In the genomic region with DNA sequence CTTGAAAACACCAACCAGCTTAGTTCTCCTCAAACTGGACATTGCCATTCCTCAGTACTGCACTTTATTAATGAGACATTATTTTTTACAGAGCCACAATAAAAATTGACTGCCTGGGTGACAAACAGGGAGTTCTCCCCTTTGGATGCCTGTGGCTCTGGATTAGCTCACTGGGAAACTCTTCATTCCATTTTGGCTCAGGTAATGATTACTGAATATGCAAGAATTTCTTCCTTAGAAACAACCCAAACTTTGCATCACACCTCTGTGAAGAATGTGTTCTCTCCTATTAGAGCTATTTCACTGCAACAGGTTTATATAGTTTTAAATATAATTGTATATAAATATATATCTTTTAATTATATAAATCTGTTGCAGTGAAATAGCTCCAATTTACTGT, we compare ENCODE assay signal across 21 cellular contexts.
DNase-seq lines count a peak whose midpoint lies in the region; ATAC-seq, FAIRE-seq and TF ChIP-seq lines count a peak whose summit lies in the region.
"Had no signal": no experiment of that assay in that cellular context is flagged by ENCODE, and none has a peak within 500 bp of the region (broad histone marks: within the 10 kb centered on the region; RNA-seq: fewer than 3 reads in every experiment).

No MANE protein-coding gene starts in this region.

- no TSS peak for BruUV-seq in HCT116 (replicated peaks; lab: Mats Ljungman, UMichigan)

- H3K27ac Mint-ChIP-seq in astrocyte (ENCODE audit: unreplicated experiment) (no peak overlapping the region), type B pancreatic cell (no peak overlapping the region)
- H3K27ac Mint-ChIP-seq: CD4-positive, alpha-beta memory T cell had no signal

- H3K27me3 Mint-ChIP-seq in astrocyte (ENCODE audit: low read depth, unreplicated experiment): no peaks in the 10 kb centered on the region
- no peaks in the 10 kb centered on the region for H3K27me3 Mint-ChIP-seq in type B pancreatic cell
- H3K27me3 Mint-ChIP-seq: CD4-positive, alpha-beta memory T cell had no signal

- DNase-seq in HCT116 (ENCODE audit: low read depth, low spot score): no peak
- peak; percentile 11 for DNase-seq in astrocyte (ENCODE audit: low read depth)
- peak; percentile 34 for DNase-seq in glomerular visceral epithelial cell (ENCODE audit: extremely low spot score)
- peak; percentile 62 for DNase-seq in renal cortical epithelial cell (ENCODE audit: low read depth)
- no peak for DNase-seq in NCI-H1417 (lab: John Stamatoyannopoulos, UW)
- DNase-seq in type B pancreatic cell (ENCODE audit: extremely low spot score, unreplicated experiment): no peak
- no peak for DNase-seq in activated CD4-positive, alpha-beta T cell treated with anti-CD3 and anti-CD28 coated beads, Interleukin-2, amount 50 U/mL, for 1 hour
- DNase-seq: CD4-positive, alpha-beta memory T cell; DMS153; DMS79; GDM1; GM23248; H7 had no signal

- intact Hi-C loops in HCT116 (cut with micrococcal nuclease): no loop called here

- ATAC-seq in HCT116: no peak
- no peak for ATAC-seq in HG02870 (IDR thresholded peaks at IDR 0.05; ENCODE audit: unreplicated experiment)
- ATAC-seq: K562 had no signal

- H3K4me3 ChIP-seq in HCT116 (replicated peaks in 1 of 2; ENCODE audit: low read depth in 1 of 2, low read length in 2 of 2): no peak overlapping the region
- no peak overlapping the region for H3K4me3 ChIP-seq in astrocyte (ENCODE audit: insufficient read depth, low read depth, low read length)
- H3K4me3 ChIP-seq: BLaER1, GM23248, K562 had no signal

- H3K4me1 ChIP-seq in HCT116 (ENCODE audit: control insufficient read depth in 1 of 2, insufficient read depth in 2 of 2, low read length in 2 of 2) (peaks cover 3 to 36% of the 10 kb centered on the region in 2 experiments; a peak in 3 of 4 replicates), astrocyte (ENCODE audit: insufficient read depth, low read length) (peaks cover 12% of the 10 kb centered on the region)
- H3K4me1 ChIP-seq: BLaER1 had no signal

- POLR2A ChIA-PET in HCT116 (lab: Charles Lee): no interaction called here

- no peaks in the 10 kb centered on the region for H3K79me2 ChIP-seq in HCT116 (ENCODE audit: insufficient read depth, low read length)
- H3K79me2 ChIP-seq in astrocyte (ENCODE audit: insufficient read depth, low read length): no peaks in the 10 kb centered on the region

- no peak for TF ChIP-seq POLR2A in HCT116 (IDR thresholded peaks at IDR 0.05; ENCODE audit: borderline replicate concordance, extremely low read depth, insufficient read depth, insufficient read length)

- RAD21 ChIA-PET in HCT116 (lab: Charles Lee; ENCODE audit: low non-redundant PET in 1 of 2, low total read pairs in 2 of 2, uncharacterized antibody in 2 of 2, unreplicated experiment in 2 of 2): no interaction called here

- H3K36me3 ChIP-seq in HCT116 (ENCODE audit: control insufficient read depth in 1 of 2, insufficient read depth in 2 of 2, low read length in 2 of 2) (no peaks in the 10 kb centered on the region), astrocyte (ENCODE audit: insufficient read depth, low read length) (no peaks in the 10 kb centered on the region)
- H3K36me3 ChIP-seq: BLaER1 had no signal

- CTCF ChIA-PET in HCT116 (lab: Charles Lee): no interaction called here

- H3K4me2 ChIP-seq in HCT116 (ENCODE audit: low read length) (no peak overlapping the region), astrocyte (ENCODE audit: low read length) (no peak overlapping the region)
- H3K4me2 ChIP-seq: BLaER1 had no signal

- H3K27me3 ChIP-seq in HCT116 (ENCODE audit: insufficient read depth, low read length) (no peaks in the 10 kb centered on the region), astrocyte (ENCODE audit: insufficient read depth, low read length) (no peaks in the 10 kb centered on the region)
- H3K27me3 ChIP-seq: BLaER1 had no signal

- H3K36me3 Mint-ChIP-seq in astrocyte (ENCODE audit: low read depth, unreplicated experiment) (no peaks in the 10 kb centered on the region), type B pancreatic cell (no peaks in the 10 kb centered on the region)
- H3K36me3 Mint-ChIP-seq: CD14-positive monocyte; CD4-positive, alpha-beta memory T cell had no signal

- H3K9me3 Mint-ChIP-seq in astrocyte (ENCODE audit: unreplicated experiment) (peaks cover 2% of the 10 kb centered on the region), type B pancreatic cell (no peaks in the 10 kb centered on the region)

- H3K9me3 ChIP-seq in HCT116 (ENCODE audit: control insufficient read depth in 1 of 2, insufficient read depth in 1 of 2, low read depth in 1 of 2, low read length in 2 of 2) (no peaks in the 10 kb centered on the region; a peak in 1 of 4 replicates), astrocyte (ENCODE audit: insufficient read depth, low read depth, low read length) (no peaks in the 10 kb centered on the region)
- H3K9me3 ChIP-seq: BLaER1 had no signal

- H3K27ac ChIP-seq in HCT116 (ENCODE audit: low read depth, low read length) (no peak overlapping the region), astrocyte (ENCODE audit: low read depth, low read length) (no peak overlapping the region)
- H3K27ac ChIP-seq: BLaER1, GM23248, HL-60 had no signal

- H3K4me1 Mint-ChIP-seq in astrocyte (ENCODE audit: low read depth, unreplicated experiment) (peaks cover 12% of the 10 kb centered on the region), type B pancreatic cell (ENCODE audit: unreplicated experiment) (no peaks in the 10 kb centered on the region)
- H3K4me1 Mint-ChIP-seq: CD14-positive monocyte; CD4-positive, alpha-beta memory T cell had no signal

- TF ChIP-seq CTCF in HCT116 (IDR thresholded peaks at IDR 0.05 in 2 of 3, conservative IDR thresholded peaks at IDR 0.05 in 1 of 3; ENCODE audit: borderline replicate concordance in 1 of 3, insufficient read depth in 1 of 3, low read depth in 2 of 3, low read length in 2 of 3): no peak
- no peak for TF ChIP-seq CTCF in astrocyte (IDR thresholded peaks at IDR 0.05; ENCODE audit: insufficient read depth, low read depth, low read length)
- TF ChIP-seq CTCF in type B pancreatic cell (conservative IDR thresholded peaks at IDR 0.05): no peak

- FAIRE-seq in astrocyte (lab: Jason Lieb, UNC): no peak
- FAIRE-seq: A204.1, GM12892, GM18507, K562 had no signal

- no peaks in the 10 kb centered on the region for H3K9me2 ChIP-seq in HCT116 (ENCODE audit: insufficient read depth)

- H3K9ac ChIP-seq in HCT116 (ENCODE audit: low read length): no peak overlapping the region
- no peak overlapping the region for H3K9ac ChIP-seq in astrocyte (ENCODE audit: low read length)
- H3K9ac ChIP-seq: BLaER1, GM23248 had no signal

- H4K20me1 ChIP-seq in HCT116 (ENCODE audit: insufficient read depth): no peaks in the 10 kb centered on the region
- H4K20me1 ChIP-seq in astrocyte (ENCODE audit: insufficient read depth, low read length): no peaks in the 10 kb centered on the region
- H4K20me1 ChIP-seq: BLaER1 had no signal

- H2AFZ ChIP-seq in HCT116 (ENCODE audit: low read depth, low read length, poor library complexity, severe bottlenecking): peak overlapping the region; percentile 18
- no peak overlapping the region for H2AFZ ChIP-seq in astrocyte (ENCODE audit: low read depth, low read length)
- H2AFZ ChIP-seq: GM23248 had no signal

- no peak for TF ChIP-seq RAD21 in HCT116 (IDR thresholded peaks at IDR 0.05; ENCODE audit: low read depth)

- H3K4me3 Mint-ChIP-seq in astrocyte (ENCODE audit: unreplicated experiment): no peak overlapping the region
- no peak overlapping the region for H3K4me3 Mint-ChIP-seq in type B pancreatic cell
- H3K4me3 Mint-ChIP-seq: CD14-positive monocyte; CD4-positive, alpha-beta memory T cell had no signal

TF ChIP-seq in HCT116, 20 proteins besides CTCF, POLR2A, EP300 and RAD21 (continues in another document):
- TF ChIP-seq, protein P1, sequence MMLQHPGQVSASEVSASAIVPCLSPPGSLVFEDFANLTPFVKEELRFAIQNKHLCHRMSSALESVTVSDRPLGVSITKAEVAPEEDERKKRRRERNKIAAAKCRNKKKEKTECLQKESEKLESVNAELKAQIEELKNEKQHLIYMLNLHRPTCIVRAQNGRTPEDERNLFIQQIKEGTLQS (IDR thresholded peaks at IDR 0.05): no peak
- TF ChIP-seq SRF (IDR thresholded peaks at IDR 0.05; ENCODE audit: low read depth) (no peak), JUND (IDR thresholded peaks at IDR 0.05) (no peak), SP1 (IDR thresholded peaks at IDR 0.05; ENCODE audit: low read depth) (no peak), SIN3A (IDR thresholded peaks at IDR 0.05; ENCODE audit: low read depth) (no peak)
- TF ChIP-seq, protein P2, sequence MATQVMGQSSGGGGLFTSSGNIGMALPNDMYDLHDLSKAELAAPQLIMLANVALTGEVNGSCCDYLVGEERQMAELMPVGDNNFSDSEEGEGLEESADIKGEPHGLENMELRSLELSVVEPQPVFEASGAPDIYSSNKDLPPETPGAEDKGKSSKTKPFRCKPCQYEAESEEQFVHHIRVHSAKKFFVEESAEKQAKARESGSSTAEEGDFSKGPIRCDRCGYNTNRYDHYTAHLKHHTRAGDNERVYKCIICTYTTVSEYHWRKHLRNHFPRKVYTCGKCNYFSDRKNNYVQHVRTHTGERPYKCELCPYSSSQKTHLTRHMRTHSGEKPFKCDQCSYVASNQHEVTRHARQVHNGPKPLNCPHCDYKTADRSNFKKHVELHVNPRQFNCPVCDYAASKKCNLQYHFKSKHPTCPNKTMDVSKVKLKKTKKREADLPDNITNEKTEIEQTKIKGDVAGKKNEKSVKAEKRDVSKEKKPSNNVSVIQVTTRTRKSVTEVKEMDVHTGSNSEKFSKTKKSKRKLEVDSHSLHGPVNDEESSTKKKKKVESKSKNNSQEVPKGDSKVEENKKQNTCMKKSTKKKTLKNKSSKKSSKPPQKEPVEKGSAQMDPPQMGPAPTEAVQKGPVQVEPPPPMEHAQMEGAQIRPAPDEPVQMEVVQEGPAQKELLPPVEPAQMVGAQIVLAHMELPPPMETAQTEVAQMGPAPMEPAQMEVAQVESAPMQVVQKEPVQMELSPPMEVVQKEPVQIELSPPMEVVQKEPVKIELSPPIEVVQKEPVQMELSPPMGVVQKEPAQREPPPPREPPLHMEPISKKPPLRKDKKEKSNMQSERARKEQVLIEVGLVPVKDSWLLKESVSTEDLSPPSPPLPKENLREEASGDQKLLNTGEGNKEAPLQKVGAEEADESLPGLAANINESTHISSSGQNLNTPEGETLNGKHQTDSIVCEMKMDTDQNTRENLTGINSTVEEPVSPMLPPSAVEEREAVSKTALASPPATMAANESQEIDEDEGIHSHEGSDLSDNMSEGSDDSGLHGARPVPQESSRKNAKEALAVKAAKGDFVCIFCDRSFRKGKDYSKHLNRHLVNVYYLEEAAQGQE (IDR thresholded peaks at IDR 0.05; ENCODE audit: low read depth): no peak

Comparison
In these comparisons a context has a peak if more than half of its experiments do, and no peak if none do; other contexts are left out.
1. DNase-seq: peak in astrocyte (single experiment), glomerular visceral epithelial cell (single experiment) and renal cortical epithelial cell (single experiment); none in HCT116 (single experiment), NCI-H1417 (0 of 3), type B pancreatic cell (single experiment) and activated CD4-positive, alpha-beta T cell treated with anti-CD3 and anti-CD28 coated beads, Interleukin-2, amount 50 U/mL, for 1 hour (single experiment).